ENCODE assay signal across 31 cellular contexts in the genomic region with DNA sequence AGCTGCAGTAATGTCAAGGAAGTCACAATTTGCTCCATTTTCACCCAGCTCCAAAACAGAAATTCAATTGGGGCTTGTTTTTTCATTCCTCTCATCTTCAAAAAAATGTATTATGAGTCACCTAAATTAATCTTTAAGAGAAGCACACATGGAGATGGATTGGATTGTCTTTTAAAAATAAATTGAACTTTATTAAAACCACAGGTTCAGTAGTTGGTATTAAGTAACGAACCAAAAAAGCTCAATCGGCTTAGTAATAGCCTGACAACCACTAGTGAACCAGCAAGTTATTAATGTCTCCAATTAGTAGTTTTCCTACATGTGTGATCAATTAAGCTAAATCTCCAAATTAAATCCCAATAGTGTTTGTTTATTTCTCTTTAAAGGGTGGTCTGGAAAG.
"Had no signal": no experiment of that assay in that cellular context is flagged by ENCODE, and none has a peak within 500 bp of the region (broad histone marks: within the 10 kb centered on the region; RNA-seq: fewer than 3 reads in every experiment).

No MANE protein-coding gene starts in this region.

- DNase-seq: activated B cell treated with CpG ODN at 0.5 μM for 24 hours; activated CD4-positive, alpha-beta memory T cell treated with anti-CD3 and anti-CD28 coated beads, Interleukin-2, amount 10 ng/mL, durations not matched to agents 7 days and 5 days; activated CD4-positive, alpha-beta T cell treated with anti-CD3 and anti-CD28 coated beads for 4 hours; activated CD4-positive, alpha-beta T cell treated with anti-CD3 and anti-CD28 coated beads, Interleukin-2, amount 10 ng/mL, durations not matched to agents 7 days and 5 days; activated CD4-positive, alpha-beta T cell treated with anti-CD3 and anti-CD28 coated beads, Interleukin-2, amount 50 U/mL, for 48 hours; activated CD4-positive, CD25-positive, alpha-beta regulatory T cell treated with anti-CD3 and anti-CD28 coated beads, Interleukin-2, amount 50 U/mL, for 72 hours; activated CD8-positive, alpha-beta memory T cell treated with anti-CD3 and anti-CD28 coated beads for 24 hours; activated CD8-positive, alpha-beta memory T cell treated with anti-CD3 and anti-CD28 coated beads, Interleukin-2, amount 10 ng/mL, durations not matched to agents 7 days and 5 days; activated CD8-positive, alpha-beta memory T cell treated with anti-CD3 and anti-CD28 coated beads, Interleukin-2, amount 50 U/mL, for 48 hours; activated CD8-positive, alpha-beta T cell treated with anti-CD3 and anti-CD28 coated beads, Interleukin-2, amount 10 ng/mL, durations not matched to agents 7 days and 5 days; activated effector memory CD4-positive, alpha-beta T cell treated with anti-CD3 and anti-CD28 coated beads, Interleukin-2, amount 50 U/mL, for 16 hours; activated gamma-delta T cell treated with Interleukin-2 at 50 U/mL for 16 hours; activated naive CD4-positive, alpha-beta T cell; activated naive CD4-positive, alpha-beta T cell treated with anti-CD3 and anti-CD28 coated beads for 36 hours; activated naive CD4-positive, alpha-beta T cell treated with anti-CD3 and anti-CD28 coated beads, Interleukin-2, amount 50 U/mL, for 16 hours; activated naive CD8-positive, alpha-beta T cell treated with anti-CD3 and anti-CD28 coated beads for 36 hours; activated T-cell treated with anti-CD3 and anti-CD28 coated beads, Interleukin-2, amount 50 U/mL, for 4 hours; activated T-cell treated with anti-CD3 and anti-CD28 coated beads, Interleukin-2, amount 50 U/mL, for 72 hours; adrenal gland; amniotic stem cell; aorta; body of pancreas; brain microvascular endothelial cell; central memory CD4-positive, alpha-beta T cell; T-helper 1 cell; T-helper 2 cell; T-helper 9 cell had no signal

- H3K27me3 ChIP-seq: adrenal gland, body of pancreas, brain microvascular endothelial cell, breast epithelium had no signal

- H3K27ac ChIP-seq: adrenal gland, body of pancreas, brain microvascular endothelial cell, breast epithelium, VCaP had no signal

- H3K4me1 ChIP-seq: body of pancreas, breast epithelium had no signal

- H3K4me3 ChIP-seq: adrenal gland, body of pancreas, breast epithelium had no signal

- ATAC-seq: activated CD8-positive, alpha-beta memory T cell treated with anti-CD3 and anti-CD28 coated beads, Interleukin-2, amount 10 ng/mL, durations not matched to agents 7 days and 5 days; activated CD8-positive, alpha-beta T cell treated with anti-CD3 and anti-CD28 coated beads, Interleukin-2, amount 10 ng/mL, durations not matched to agents 7 days and 5 days; activated naive CD4-positive, alpha-beta T cell treated with anti-CD3 and anti-CD28 coated beads, Interleukin-2, amount 50 U/mL, for 72 hours; activated T-cell treated with anti-CD3 and anti-CD28 coated beads, Interleukin-2, amount 50 U/mL, for 4 hours; activated T-cell treated with anti-CD3 and anti-CD28 coated beads, Interleukin-2, amount 50 U/mL, for 72 hours; activated T-helper 17 cell treated with anti-CD3 and anti-CD28 coated beads, Interleukin-2, amount 50 U/mL, for 72 hours; body of pancreas had no signal

- H3K9me3 ChIP-seq: adrenal gland, body of pancreas, breast epithelium had no signal

- H3K36me3 ChIP-seq: adrenal gland, brain microvascular endothelial cell, breast epithelium had no signal
